In the genomic region with DNA sequence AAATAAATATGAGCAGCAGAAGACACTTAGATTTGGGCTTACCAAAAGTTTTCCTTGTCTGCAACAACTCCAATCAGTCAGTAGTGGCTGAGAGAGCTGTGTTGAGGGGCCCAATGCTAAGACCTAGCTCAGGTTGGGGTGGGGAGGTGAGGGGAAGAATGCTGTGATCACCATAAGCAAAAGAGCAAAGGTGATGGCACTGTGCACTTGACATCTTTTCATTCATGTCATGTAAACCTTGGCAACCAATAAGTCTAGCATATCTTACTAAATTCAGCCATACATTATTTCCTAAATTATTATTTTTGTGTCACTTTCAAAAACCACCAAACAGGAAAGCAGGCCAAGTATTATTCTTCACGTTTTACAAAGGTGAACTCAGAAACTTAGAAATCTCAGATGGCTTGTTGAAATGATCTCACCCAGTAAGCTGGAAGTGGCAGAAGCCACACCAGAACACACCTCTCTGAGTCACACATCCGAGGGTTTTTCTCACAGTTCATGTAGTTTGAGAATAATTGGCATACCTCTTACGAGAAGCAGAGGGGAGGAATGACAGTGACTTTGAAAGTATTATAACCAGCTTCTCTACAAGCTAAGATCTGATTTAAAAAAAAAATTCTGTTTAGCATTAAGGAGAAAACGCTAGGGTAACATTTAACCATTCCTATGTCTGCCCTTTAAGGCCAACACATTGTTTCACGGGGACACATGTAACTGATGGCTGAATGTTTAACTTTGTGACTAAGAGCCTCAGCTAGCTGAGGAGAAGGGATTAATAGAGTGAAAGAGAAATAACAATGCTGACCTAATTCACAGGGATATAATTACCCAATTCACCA, we compare ENCODE assay signal across 8 cellular contexts. TPM values are rescaled to one million over a fixed set of nuclear protein-coding genes. Genes with fewer than 3 reads are reported as not detected.
A peak's percentile ranks its signal among the peaks of the same experiment; 100 is the strongest.
DNase-seq lines count a peak whose midpoint lies in the region; ATAC-seq and TF ChIP-seq lines count a peak whose summit lies in the region.

No MANE protein-coding gene starts in this region.

- CTCF ChIA-PET in naive thymus-derived CD4-positive, alpha-beta T cell (lab: Charles Lee), result no interaction called here

- DNase-seq in EL (peak; percentile 57), body of pancreas (no peak), NCI-H1092 (lab: John Stamatoyannopoulos, UW) (no peak), NCI-H69 (lab: John Stamatoyannopoulos, UW) (no peak), NCI-H748 (lab: John Stamatoyannopoulos, UW; ENCODE audit: unreplicated experiment) (no peak)
- no peak for DNase-seq in naive thymus-derived CD4-positive, alpha-beta T cell

- no peak overlapping the region for H3K4me3 ChIP-seq in body of pancreas
- no peak overlapping the region for H3K4me3 ChIP-seq in naive thymus-derived CD4-positive, alpha-beta T cell (ENCODE audit: low read length)

- intact Hi-C loops in body of pancreas (cut with DNase I), result no loop called here
- intact Hi-C loops in naive thymus-derived CD4-positive, alpha-beta T cell (cut with micrococcal nuclease), result loop anchor here in 1 of 2 donors (5.0 kb wide), 1 partner anchor 50 kb away; no protein-coding TSS in a partner anchor

- no peak overlapping the region for H3K4me3 Mint-ChIP-seq in naive thymus-derived CD4-positive, alpha-beta T cell

- H3K36me3 Mint-ChIP-seq in naive thymus-derived CD4-positive, alpha-beta T cell, result peaks cover 0 to 2% (median 0%) of the 10 kb centered on the region in 5 donors

- peak; percentile 50 for ATAC-seq in HG02870 (IDR thresholded peaks at IDR 0.05; ENCODE audit: unreplicated experiment)
- peak; percentile 45 for ATAC-seq in body of pancreas
- peak; percentile 49 for ATAC-seq in naive thymus-derived CD4-positive, alpha-beta T cell
- no peak for ATAC-seq in GM19023 (IDR thresholded peaks at IDR 0.05; ENCODE audit: unreplicated experiment)

- no peaks in the 10 kb centered on the region for H3K4me1 ChIP-seq in body of pancreas
- no peaks in the 10 kb centered on the region for H3K4me1 ChIP-seq in naive thymus-derived CD4-positive, alpha-beta T cell (ENCODE audit: control insufficient read depth in 2 of 2, insufficient read depth in 2 of 2, low read length in 2 of 2)

- H3K4me1 Mint-ChIP-seq in naive thymus-derived CD4-positive, alpha-beta T cell, result peaks cover 0 to 8% (median 0%) of the 10 kb centered on the region in 7 donors

- H3K27me3 ChIP-seq in body of pancreas, result no peaks in the 10 kb centered on the region
- no peaks in the 10 kb centered on the region for H3K27me3 ChIP-seq in naive thymus-derived CD4-positive, alpha-beta T cell (ENCODE audit: control insufficient read depth in 2 of 2, insufficient read depth in 2 of 2, low read length in 2 of 2)

- H3K27ac ChIP-seq in body of pancreas, result no peak overlapping the region
- H3K27ac ChIP-seq in naive thymus-derived CD4-positive, alpha-beta T cell (ENCODE audit: low read depth, low read length), result no peak overlapping the region

- peaks cover 0 to 19% (median 0%) of the 10 kb centered on the region in 5 donors for H3K27me3 Mint-ChIP-seq in naive thymus-derived CD4-positive, alpha-beta T cell

- TF ChIP-seq POLR2A in body of pancreas (IDR thresholded peaks at IDR 0.05), result no peak

- peaks cover 0 to 4% (median 0%) of the 10 kb centered on the region in 11 donors for H3K9me3 Mint-ChIP-seq in naive thymus-derived CD4-positive, alpha-beta T cell

- peak overlapping the region in 1 of 9 donors; percentile 33 for H3K27ac Mint-ChIP-seq in naive thymus-derived CD4-positive, alpha-beta T cell

- H3K9me3 ChIP-seq in body of pancreas, result no peaks in the 10 kb centered on the region
- H3K9me3 ChIP-seq in naive thymus-derived CD4-positive, alpha-beta T cell (ENCODE audit: control insufficient read depth in 2 of 3, low read length in 3 of 3), result no peaks in the 10 kb centered on the region

- WGBS in body of pancreas, 2 donors, result 60% methylated on average over 5 of the region's 5 CpGs

- H3K36me3 ChIP-seq in body of pancreas (replicated peaks in 1 of 2; ENCODE audit: insufficient read depth in 1 of 2, low read depth in 2 of 2), result no peaks in the 10 kb centered on the region
- no peaks in the 10 kb centered on the region for H3K36me3 ChIP-seq in naive thymus-derived CD4-positive, alpha-beta T cell (ENCODE audit: control insufficient read depth in 2 of 3, insufficient read depth in 3 of 3, low read length in 3 of 3)

- POLR2A ChIA-PET in naive thymus-derived CD4-positive, alpha-beta T cell (lab: Charles Lee), result no interaction called here

- TF ChIP-seq CTCF in body of pancreas (IDR thresholded peaks at IDR 0.05), result no peak

RNA-seq across cellular contexts. Expression of gene SETBP1, which starts 43.3 kb away (rescaled TPM):
- 10 to 100 TPM; 23.6 to 37.2 TPM for total RNA-seq in body of pancreas
- 10 to 100 TPM in 1 of 5 experiments, 1 to 10 TPM in 2, under 1 TPM in 2; 0.08 to 12.5 (median 2.5) TPM for total RNA-seq in naive thymus-derived CD4-positive, alpha-beta T cell
- polyA plus RNA-seq in naive thymus-derived CD4-positive, alpha-beta T cell, result not detected
